ENCODE assay signal across 8 cellular contexts in the genomic region with DNA sequence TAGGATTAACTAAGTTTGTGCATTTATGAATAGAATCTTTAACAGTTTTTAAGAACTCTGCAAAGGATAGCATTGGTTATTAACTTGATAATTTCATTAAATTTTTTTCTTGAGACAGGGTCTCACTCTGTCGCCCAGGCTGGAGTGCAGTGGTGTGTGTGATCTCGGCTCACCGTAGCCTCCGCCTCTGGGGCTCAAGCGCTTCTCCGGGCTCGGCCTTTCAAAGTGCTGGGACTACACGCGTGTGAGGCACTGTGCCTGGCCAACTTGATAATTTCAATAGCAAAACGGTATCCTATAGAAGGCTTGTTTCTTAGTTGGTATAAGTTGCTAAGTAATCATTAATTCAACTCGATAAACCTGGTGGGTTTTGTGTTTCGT. TPM values are rescaled to one million over a fixed set of nuclear protein-coding genes. Genes with fewer than 3 reads are reported as not detected.
DNase-seq lines count a peak whose midpoint lies in the region; ATAC-seq and TF ChIP-seq lines count a peak whose summit lies in the region.

No MANE protein-coding gene starts in this region.

- H3K9me3 Mint-ChIP-seq in CD14-positive monocyte, result peaks cover 0 to 2% (median 0%) of the 10 kb centered on the region in 7 donors

- H3K27me3 Mint-ChIP-seq in CD14-positive monocyte (ENCODE audit: low read depth in 3 of 3), result peaks cover 11 to 18% (median 12%) of the 10 kb centered on the region in 3 donors

- intact Hi-C loops in CD14-positive monocyte (cut with micrococcal nuclease), result loop anchor here (5.0 kb wide), 3 partner anchors 35 to 115 kb away; a partner anchor contains a TSS

- H3K4me3 Mint-ChIP-seq in CD14-positive monocyte, result peak overlapping the region; percentile 85 to 93

- peak; percentile 21 for ATAC-seq in GM19351 (IDR thresholded peaks at IDR 0.05; ENCODE audit: unreplicated experiment)
- ATAC-seq in HG03565 (IDR thresholded peaks at IDR 0.05; ENCODE audit: unreplicated experiment), result peak; percentile 13

- no peak overlapping the region for H3K27ac ChIP-seq in muscle layer of duodenum (ENCODE audit: low read length)

- H3K27ac Mint-ChIP-seq in CD14-positive monocyte, result no peak overlapping the region

- H3K27me3 ChIP-seq in muscle layer of duodenum (ENCODE audit: low read depth, low read length), result no peaks in the 10 kb centered on the region

- H3K4me1 ChIP-seq in muscle layer of duodenum (ENCODE audit: control insufficient read depth in 1 of 2, insufficient read depth in 2 of 2, low read length in 2 of 2), result peaks cover 0 to 11% of the 10 kb centered on the region in 2 donors

- H3K4me3 ChIP-seq in cardiac fibroblast (replicated peaks in 1 of 2; ENCODE audit: low read depth in 2 of 2, low read length in 2 of 2), result peak overlapping the region; percentile 66 to 80
- H3K4me3 ChIP-seq in muscle layer of duodenum (ENCODE audit: low read depth in 1 of 2, low read length in 2 of 2), result peak overlapping the region; percentile 69 to 79

- H3K4me1 Mint-ChIP-seq in CD14-positive monocyte, result peaks cover 26% of the 10 kb centered on the region

- no peaks in the 10 kb centered on the region for H3K36me3 ChIP-seq in muscle layer of duodenum (ENCODE audit: control insufficient read depth in 1 of 2, insufficient read depth in 2 of 2, low read length in 2 of 2)

- peaks cover 0 to 2% of the 10 kb centered on the region in 2 donors for H3K36me3 Mint-ChIP-seq in CD14-positive monocyte

- H3K9me3 ChIP-seq in muscle layer of duodenum (ENCODE audit: control insufficient read depth in 1 of 2, low read length in 2 of 2), result no peaks in the 10 kb centered on the region

- no peak for DNase-seq in CD14-positive monocyte (ENCODE audit: low spot score)
- DNase-seq in cardiac fibroblast (ENCODE audit: low read depth in 2 of 2), result peak in 1 of 2 donors; percentile 32
- DNase-seq in stimulated activated CD4-positive, alpha-beta T cell treated with anti-CD3 and anti-CD28 coated beads, Interleukin-1b, Interleukin-23, amount 100 ng/mL, for 48 hours, result no peak
- no peak for DNase-seq in SIG-M5 (lab: John Stamatoyannopoulos, UW)
- DNase-seq in stimulated activated CD4-positive, alpha-beta T cell treated with anti-CD3 and anti-CD28 coated beads, Interleukin-2, amount 100 ng/mL, for 24 hours, result no peak

- TF ChIP-seq CTCF in CD14-positive monocyte (IDR thresholded peaks at IDR 0.05) (no peak), cardiac fibroblast (IDR thresholded peaks at IDR 0.05; ENCODE audit: low read depth, low read length) (no peak)

RNA-seq across cellular contexts. Expression of a gene that starts 38.0 kb away (rescaled TPM):
- 1 to 10 TPM; 3.0 to 3.6 TPM for polyA plus RNA-seq in CD14-positive monocyte
